In the genomic region with DNA sequence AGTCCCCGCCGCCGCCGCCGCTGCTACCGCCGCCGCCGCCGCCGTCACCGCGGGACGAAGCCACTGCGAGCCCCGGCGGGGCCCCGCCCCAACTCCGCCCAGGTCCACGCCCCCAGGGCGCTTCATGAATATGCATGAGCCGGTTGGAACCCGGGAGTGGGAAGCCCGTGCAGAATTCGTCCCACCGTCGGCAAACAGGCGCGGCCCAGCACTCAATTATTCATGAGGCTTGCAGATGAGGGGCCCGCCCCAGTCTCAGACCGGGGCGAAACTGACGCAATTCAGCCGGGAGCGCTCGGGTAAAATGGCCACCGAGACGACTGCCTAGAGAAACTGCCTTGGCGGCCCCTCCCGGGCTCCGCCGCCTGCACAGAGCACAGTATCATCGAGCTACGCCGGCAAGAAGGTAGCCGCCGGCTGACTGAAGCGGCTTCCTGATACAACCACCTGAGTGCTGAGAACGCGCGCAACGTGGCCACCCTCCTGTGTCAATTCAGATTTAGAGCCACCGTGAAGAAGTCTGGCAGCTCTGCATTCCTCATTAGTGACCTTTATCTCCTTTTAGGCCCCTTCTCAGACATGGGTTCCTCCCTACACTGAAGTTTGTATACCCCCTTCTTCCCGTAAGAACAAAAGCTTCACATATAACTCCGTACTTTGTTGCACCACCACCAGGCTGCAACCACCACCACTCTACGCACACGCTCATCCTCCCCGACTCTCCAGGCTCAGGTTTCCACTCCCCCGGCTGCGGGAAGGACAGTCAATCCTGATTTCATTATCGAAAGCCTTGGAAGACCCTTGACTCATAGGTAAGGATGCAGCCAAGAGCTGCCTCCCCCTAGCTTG, we compare ENCODE assay signal across 1 cellular context.
TF ChIP-seq lines count a peak whose summit lies in the region.

A gene with protein sequence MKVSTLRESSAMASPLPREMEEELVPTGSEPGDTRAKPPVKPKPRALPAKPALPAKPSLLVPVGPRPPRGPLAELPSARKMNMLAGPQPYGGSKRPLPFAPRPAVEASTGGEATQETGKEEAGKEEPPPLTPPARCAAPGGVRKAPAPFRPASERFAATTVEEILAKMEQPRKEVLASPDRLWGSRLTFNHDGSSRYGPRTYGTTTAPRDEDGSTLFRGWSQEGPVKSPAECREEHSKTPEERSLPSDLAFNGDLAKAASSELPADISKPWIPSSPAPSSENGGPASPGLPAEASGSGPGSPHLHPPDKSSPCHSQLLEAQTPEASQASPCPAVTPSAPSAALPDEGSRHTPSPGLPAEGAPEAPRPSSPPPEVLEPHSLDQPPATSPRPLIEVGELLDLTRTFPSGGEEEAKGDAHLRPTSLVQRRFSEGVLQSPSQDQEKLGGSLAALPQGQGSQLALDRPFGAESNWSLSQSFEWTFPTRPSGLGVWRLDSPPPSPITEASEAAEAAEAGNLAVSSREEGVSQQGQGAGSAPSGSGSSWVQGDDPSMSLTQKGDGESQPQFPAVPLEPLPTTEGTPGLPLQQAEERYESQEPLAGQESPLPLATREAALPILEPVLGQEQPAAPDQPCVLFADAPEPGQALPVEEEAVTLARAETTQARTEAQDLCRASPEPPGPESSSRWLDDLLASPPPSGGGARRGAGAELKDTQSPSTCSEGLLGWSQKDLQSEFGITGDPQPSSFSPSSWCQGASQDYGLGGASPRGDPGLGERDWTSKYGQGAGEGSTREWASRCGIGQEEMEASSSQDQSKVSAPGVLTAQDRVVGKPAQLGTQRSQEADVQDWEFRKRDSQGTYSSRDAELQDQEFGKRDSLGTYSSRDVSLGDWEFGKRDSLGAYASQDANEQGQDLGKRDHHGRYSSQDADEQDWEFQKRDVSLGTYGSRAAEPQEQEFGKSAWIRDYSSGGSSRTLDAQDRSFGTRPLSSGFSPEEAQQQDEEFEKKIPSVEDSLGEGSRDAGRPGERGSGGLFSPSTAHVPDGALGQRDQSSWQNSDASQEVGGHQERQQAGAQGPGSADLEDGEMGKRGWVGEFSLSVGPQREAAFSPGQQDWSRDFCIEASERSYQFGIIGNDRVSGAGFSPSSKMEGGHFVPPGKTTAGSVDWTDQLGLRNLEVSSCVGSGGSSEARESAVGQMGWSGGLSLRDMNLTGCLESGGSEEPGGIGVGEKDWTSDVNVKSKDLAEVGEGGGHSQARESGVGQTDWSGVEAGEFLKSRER (N-terminal part only) (minus strand): TSS at position 67 of the 849 bp plus-strand sequence. CDS start 3,067 bp downstream, outside the sequence.

TF ChIP-seq in K562, 482 proteins besides CTCF, POLR2A, EP300 and RAD21 (continued from another document and continues in another):
- TF ChIP-seq, protein P1, sequence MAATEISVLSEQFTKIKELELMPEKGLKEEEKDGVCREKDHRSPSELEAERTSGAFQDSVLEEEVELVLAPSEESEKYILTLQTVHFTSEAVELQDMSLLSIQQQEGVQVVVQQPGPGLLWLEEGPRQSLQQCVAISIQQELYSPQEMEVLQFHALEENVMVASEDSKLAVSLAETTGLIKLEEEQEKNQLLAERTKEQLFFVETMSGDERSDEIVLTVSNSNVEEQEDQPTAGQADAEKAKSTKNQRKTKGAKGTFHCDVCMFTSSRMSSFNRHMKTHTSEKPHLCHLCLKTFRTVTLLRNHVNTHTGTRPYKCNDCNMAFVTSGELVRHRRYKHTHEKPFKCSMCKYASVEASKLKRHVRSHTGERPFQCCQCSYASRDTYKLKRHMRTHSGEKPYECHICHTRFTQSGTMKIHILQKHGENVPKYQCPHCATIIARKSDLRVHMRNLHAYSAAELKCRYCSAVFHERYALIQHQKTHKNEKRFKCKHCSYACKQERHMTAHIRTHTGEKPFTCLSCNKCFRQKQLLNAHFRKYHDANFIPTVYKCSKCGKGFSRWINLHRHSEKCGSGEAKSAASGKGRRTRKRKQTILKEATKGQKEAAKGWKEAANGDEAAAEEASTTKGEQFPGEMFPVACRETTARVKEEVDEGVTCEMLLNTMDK (IDR thresholded peaks at IDR 0.05; ENCODE audit: borderline replicate concordance, insufficient read depth, low read depth, low read length, poor library complexity, severe bottlenecking), result no peak
- TF ChIP-seq DPF2 (IDR thresholded peaks at IDR 0.05) (peak; percentile 46), ASH1L (IDR thresholded peaks at IDR 0.05; ENCODE audit: borderline replicate concordance, low read depth, partially characterized antibody) (no peak), ZNF589 (CRISPR knock-in tag; IDR thresholded peaks at IDR 0.05; ENCODE audit: low read depth) (no peak), TCF7 (IDR thresholded peaks at IDR 0.05; ENCODE audit: borderline replicate concordance) (no peak), RHOXF2B (CRISPR knock-in tag; conservative IDR thresholded peaks at IDR 0.05) (0 out of 2 replicates have a peak, but pooled peaks have one; percentile 50), HDAC1 (IDR thresholded peaks at IDR 0.05) (peak in 1 of 2 experiments; percentile 75; a peak in 1 of 4 replicates), ZNF717 (CRISPR knock-in tag; IDR thresholded peaks at IDR 0.05) (no peak), ZNF121 (CRISPR knock-in tag; conservative IDR thresholded peaks at IDR 0.05) (no peak), ZNF445 (CRISPR knock-in tag; IDR thresholded peaks at IDR 0.05; ENCODE audit: low read depth) (no peak), NFE2 (IDR thresholded peaks at IDR 0.05; ENCODE audit: low read depth) (no peak), ZNF165 (CRISPR knock-in tag; IDR thresholded peaks at IDR 0.05; ENCODE audit: borderline replicate concordance) (no peak), MAFG (tag; conservative IDR thresholded peaks at IDR 0.05) (no peak), NONO (IDR thresholded peaks at IDR 0.05; ENCODE audit: low read depth in 2 of 2, low read length in 1 of 2) (0 out of 4 replicates have a peak, but pooled peaks of 1 of the 2 experiments have one; percentile 34), LCOR (CRISPR knock-in tag; IDR thresholded peaks at IDR 0.05) (0 out of 2 replicates have a peak, but pooled peaks have one; percentile 29), KLF13 (tag; IDR thresholded peaks at IDR 0.05; ENCODE audit: borderline replicate concordance, low read depth) (no peak), LEF1 (IDR thresholded peaks at IDR 0.05) (no peak), ARNT (IDR thresholded peaks at IDR 0.05) (no peak), CBX8 (IDR thresholded peaks at IDR 0.05; ENCODE audit: borderline replicate concordance, extremely low read depth, low read depth, low read length, poor library complexity, severe bottlenecking) (no peak), NFIC (IDR thresholded peaks at IDR 0.05) (0 out of 2 replicates have a peak, but pooled peaks have one; percentile 27), CCNT2 (IDR thresholded peaks at IDR 0.05; ENCODE audit: borderline replicate concordance, extremely low read depth, insufficient read length, low read depth, low read length) (peak; percentile 72), SIN3A (IDR thresholded peaks at IDR 0.05; ENCODE audit: borderline replicate concordance in 2 of 2, control insufficient read depth in 1 of 2, low read depth in 2 of 2, low read length in 2 of 2) (peak in 1 of 2 experiments; percentile 57; a peak in 1 of 4 replicates), JUNB (CRISPR knock-in tag; conservative IDR thresholded peaks at IDR 0.05) (no peak), CHCHD3 (CRISPR knock-in tag; IDR thresholded peaks at IDR 0.05) (no peak)
- TF ChIP-seq, protein P2, sequence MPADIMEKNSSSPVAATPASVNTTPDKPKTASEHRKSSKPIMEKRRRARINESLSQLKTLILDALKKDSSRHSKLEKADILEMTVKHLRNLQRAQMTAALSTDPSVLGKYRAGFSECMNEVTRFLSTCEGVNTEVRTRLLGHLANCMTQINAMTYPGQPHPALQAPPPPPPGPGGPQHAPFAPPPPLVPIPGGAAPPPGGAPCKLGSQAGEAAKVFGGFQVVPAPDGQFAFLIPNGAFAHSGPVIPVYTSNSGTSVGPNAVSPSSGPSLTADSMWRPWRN (IDR thresholded peaks at IDR 0.05; ENCODE audit: low read depth), result no peak
- TF ChIP-seq, protein P3, sequence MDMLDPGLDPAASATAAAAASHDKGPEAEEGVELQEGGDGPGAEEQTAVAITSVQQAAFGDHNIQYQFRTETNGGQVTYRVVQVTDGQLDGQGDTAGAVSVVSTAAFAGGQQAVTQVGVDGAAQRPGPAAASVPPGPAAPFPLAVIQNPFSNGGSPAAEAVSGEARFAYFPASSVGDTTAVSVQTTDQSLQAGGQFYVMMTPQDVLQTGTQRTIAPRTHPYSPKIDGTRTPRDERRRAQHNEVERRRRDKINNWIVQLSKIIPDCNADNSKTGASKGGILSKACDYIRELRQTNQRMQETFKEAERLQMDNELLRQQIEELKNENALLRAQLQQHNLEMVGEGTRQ (CRISPR knock-in tag; IDR thresholded peaks at IDR 0.05), result no peak
- TF ChIP-seq, protein P4, sequence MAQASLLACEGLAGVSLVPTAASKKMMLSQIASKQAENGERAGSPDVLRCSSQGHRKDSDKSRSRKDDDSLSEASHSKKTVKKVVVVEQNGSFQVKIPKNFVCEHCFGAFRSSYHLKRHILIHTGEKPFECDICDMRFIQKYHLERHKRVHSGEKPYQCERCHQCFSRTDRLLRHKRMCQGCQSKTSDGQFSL (CRISPR knock-in tag; IDR thresholded peaks at IDR 0.05), result no peak
- TF ChIP-seq, protein P4 (tag; IDR thresholded peaks at IDR 0.05), result no peak
- TF ChIP-seq, protein P5, sequence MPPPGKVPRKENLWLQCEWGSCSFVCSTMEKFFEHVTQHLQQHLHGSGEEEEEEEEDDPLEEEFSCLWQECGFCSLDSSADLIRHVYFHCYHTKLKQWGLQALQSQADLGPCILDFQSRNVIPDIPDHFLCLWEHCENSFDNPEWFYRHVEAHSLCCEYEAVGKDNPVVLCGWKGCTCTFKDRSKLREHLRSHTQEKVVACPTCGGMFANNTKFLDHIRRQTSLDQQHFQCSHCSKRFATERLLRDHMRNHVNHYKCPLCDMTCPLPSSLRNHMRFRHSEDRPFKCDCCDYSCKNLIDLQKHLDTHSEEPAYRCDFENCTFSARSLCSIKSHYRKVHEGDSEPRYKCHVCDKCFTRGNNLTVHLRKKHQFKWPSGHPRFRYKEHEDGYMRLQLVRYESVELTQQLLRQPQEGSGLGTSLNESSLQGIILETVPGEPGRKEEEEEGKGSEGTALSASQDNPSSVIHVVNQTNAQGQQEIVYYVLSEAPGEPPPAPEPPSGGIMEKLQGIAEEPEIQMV (tag; conservative IDR thresholded peaks at IDR 0.05; ENCODE audit: low read depth), result no peak
- TF ChIP-seq, protein P6, sequence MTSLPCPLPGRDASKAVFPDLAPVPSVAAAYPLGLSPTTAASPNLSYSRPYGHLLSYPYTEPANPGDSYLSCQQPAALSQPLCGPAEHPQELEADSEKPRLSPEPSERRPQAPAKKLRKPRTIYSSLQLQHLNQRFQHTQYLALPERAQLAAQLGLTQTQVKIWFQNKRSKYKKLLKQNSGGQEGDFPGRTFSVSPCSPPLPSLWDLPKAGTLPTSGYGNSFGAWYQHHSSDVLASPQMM (CRISPR knock-in tag; IDR thresholded peaks at IDR 0.05), result no peak
- TF ChIP-seq, protein P7, sequence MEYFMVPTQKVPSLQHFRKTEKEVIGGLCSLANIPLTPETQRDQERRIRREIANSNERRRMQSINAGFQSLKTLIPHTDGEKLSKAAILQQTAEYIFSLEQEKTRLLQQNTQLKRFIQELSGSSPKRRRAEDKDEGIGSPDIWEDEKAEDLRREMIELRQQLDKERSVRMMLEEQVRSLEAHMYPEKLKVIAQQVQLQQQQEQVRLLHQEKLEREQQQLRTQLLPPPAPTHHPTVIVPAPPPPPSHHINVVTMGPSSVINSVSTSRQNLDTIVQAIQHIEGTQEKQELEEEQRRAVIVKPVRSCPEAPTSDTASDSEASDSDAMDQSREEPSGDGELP (CRISPR knock-in tag; IDR thresholded peaks at IDR 0.05; ENCODE audit: borderline replicate concordance), result peak; percentile 78
- TF ChIP-seq, protein P8, sequence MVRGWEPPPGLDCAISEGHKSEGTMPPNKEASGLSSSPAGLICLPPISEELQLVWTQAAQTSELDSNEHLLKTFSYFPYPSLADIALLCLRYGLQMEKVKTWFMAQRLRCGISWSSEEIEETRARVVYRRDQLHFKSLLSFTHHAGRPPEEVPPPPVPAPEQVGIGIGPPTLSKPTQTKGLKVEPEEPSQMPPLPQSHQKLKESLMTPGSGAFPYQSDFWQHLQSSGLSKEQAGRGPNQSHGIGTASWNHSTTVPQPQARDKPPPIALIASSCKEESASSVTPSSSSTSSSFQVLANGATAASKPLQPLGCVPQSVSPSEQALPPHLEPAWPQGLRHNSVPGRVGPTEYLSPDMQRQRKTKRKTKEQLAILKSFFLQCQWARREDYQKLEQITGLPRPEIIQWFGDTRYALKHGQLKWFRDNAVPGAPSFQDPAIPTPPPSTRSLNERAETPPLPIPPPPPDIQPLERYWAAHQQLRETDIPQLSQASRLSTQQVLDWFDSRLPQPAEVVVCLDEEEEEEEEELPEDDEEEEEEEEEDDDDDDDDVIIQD (CRISPR knock-in tag; IDR thresholded peaks at IDR 0.05), result no peak
- TF ChIP-seq, protein P9, sequence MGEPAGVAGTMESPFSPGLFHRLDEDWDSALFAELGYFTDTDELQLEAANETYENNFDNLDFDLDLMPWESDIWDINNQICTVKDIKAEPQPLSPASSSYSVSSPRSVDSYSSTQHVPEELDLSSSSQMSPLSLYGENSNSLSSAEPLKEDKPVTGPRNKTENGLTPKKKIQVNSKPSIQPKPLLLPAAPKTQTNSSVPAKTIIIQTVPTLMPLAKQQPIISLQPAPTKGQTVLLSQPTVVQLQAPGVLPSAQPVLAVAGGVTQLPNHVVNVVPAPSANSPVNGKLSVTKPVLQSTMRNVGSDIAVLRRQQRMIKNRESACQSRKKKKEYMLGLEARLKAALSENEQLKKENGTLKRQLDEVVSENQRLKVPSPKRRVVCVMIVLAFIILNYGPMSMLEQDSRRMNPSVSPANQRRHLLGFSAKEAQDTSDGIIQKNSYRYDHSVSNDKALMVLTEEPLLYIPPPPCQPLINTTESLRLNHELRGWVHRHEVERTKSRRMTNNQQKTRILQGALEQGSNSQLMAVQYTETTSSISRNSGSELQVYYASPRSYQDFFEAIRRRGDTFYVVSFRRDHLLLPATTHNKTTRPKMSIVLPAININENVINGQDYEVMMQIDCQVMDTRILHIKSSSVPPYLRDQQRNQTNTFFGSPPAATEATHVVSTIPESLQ (CRISPR knock-in tag; IDR thresholded peaks at IDR 0.05), result no peak
- TF ChIP-seq, protein P10, sequence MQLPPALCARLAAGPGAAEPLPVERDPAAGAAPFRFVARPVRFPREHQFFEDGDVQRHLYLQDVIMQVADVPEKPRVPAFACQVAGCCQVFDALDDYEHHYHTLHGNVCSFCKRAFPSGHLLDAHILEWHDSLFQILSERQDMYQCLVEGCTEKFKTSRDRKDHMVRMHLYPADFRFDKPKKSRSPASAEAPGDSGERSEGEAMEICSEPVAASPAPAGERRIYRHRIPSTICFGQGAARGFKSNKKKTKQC (CRISPR knock-in tag; IDR thresholded peaks at IDR 0.05), result no peak
